In the genomic region with DNA sequence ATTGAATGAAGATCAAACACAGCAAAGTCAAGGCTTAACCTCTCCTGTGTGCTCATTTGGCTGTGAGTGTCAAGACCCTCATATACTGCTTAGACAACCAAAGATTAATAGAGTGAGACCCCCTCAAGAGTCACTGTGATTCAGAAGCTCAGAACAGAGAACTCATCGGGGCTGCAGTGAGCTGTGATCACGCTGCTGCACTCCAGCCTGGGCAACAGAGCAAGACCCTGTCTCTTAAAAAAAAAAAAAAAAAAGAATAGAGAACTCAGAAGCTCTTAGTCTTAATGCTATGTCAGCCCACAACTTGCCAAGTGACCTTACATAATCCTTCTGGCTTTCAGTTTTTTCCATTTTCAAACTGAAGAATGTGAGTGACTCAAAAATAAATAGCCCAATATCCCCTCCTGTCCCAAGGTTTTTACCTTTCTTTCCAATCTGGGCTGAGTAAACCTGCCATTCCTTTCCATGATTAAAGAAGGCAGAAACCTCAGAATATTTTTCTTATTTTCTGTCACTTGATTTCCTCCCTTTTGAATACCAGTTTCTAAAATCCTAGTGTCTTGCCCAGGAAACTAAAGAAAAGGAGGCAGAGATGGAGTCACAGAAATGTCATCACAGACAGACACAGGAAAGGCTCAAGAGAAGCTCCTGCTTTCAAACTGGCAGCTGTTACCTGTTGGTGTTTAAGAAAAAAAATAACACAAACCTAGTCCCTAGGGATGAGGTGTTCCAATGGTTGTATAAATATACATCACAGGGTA, we compare ENCODE assay signal across 14 cellular contexts.
DNase-seq lines count a peak whose midpoint lies in the region; TF ChIP-seq lines count a peak whose summit lies in the region.
"Had no signal": no experiment of that assay in that cellular context is flagged by ENCODE, and none has a peak within 500 bp of the region (broad histone marks: within the 10 kb centered on the region; RNA-seq: fewer than 3 reads in every experiment).

No MANE protein-coding gene starts in this region.

- no peaks in the 10 kb centered on the region for H3K27me3 ChIP-seq in brain microvascular endothelial cell (replicated peaks)
- H3K27me3 ChIP-seq: BLaER1, SJCRH30 had no signal

- H3K4me1 Mint-ChIP-seq in activated T-cell treated with anti-CD3 and anti-CD28 coated beads, Interleukin-2, amount 50 U/mL, for 24 hours (ENCODE audit: low read depth) = no peaks in the 10 kb centered on the region
- H3K4me1 Mint-ChIP-seq: CD4-positive, alpha-beta memory T cell had no signal

- H3K36me3 Mint-ChIP-seq in activated T-cell treated with anti-CD3 and anti-CD28 coated beads, Interleukin-2, amount 50 U/mL, for 24 hours (ENCODE audit: low read depth) = no peaks in the 10 kb centered on the region
- H3K36me3 Mint-ChIP-seq: CD4-positive, alpha-beta memory T cell had no signal

- no peaks in the 10 kb centered on the region for H3K36me3 ChIP-seq in brain microvascular endothelial cell (replicated peaks)
- H3K36me3 ChIP-seq: BLaER1, SJCRH30 had no signal

- peak; percentile 52 for DNase-seq in NCI-H2171 (lab: John Stamatoyannopoulos, UW)
- DNase-seq in NCI-H526 treated with DMSO at 0.1 percent for 48 hours (lab: John Stamatoyannopoulos, UW) = peak; percentile 20
- peak; percentile 28 for DNase-seq in iris pigment epithelial cell (ENCODE audit: low read depth)
- DNase-seq in stromal cell of bone marrow (ENCODE audit: low read depth) = peak; percentile 20
- DNase-seq in brain microvascular endothelial cell = no peak
- DNase-seq in activated T-cell treated with anti-CD3 and anti-CD28 coated beads, Interleukin-2, amount 50 U/mL, for 24 hours = no peak
- DNase-seq in NCI-H2029 treated with DMSO at 0.1 percent for 48 hours (lab: John Stamatoyannopoulos, UW) = no peak
- DNase-seq: CD4-positive, alpha-beta memory T cell; DMS153; KBM-7; NCI-H1105; NCI-H524 had no signal

- TF ChIP-seq CTCF in brain microvascular endothelial cell (IDR thresholded peaks at IDR 0.05; ENCODE audit: low read depth, low read length, missing control alignments) = no peak

- no peak overlapping the region for H3K27ac ChIP-seq in brain microvascular endothelial cell
- H3K27ac ChIP-seq: BLaER1, SJCRH30 had no signal

- no peaks in the 10 kb centered on the region for H3K9me3 Mint-ChIP-seq in activated T-cell treated with anti-CD3 and anti-CD28 coated beads, Interleukin-2, amount 50 U/mL, for 24 hours
- H3K9me3 Mint-ChIP-seq: CD4-positive, alpha-beta memory T cell had no signal

- peaks cover 2% of the 10 kb centered on the region for H3K27me3 Mint-ChIP-seq in activated T-cell treated with anti-CD3 and anti-CD28 coated beads, Interleukin-2, amount 50 U/mL, for 24 hours

- in situ Hi-C loops in brain microvascular endothelial cell (cut with HindIII; ENCODE audit: low pct_ligation_motif_present, low sequenced_read_pairs) = no loop called here

- H3K4me3 ChIP-seq in brain microvascular endothelial cell (ENCODE audit: low read depth, low read length) = no peak overlapping the region
- H3K4me3 ChIP-seq: BLaER1, SJCRH30 had no signal

- H3K27ac Mint-ChIP-seq in activated T-cell treated with anti-CD3 and anti-CD28 coated beads, Interleukin-2, amount 50 U/mL, for 24 hours = no peak overlapping the region
- H3K27ac Mint-ChIP-seq: CD4-positive, alpha-beta memory T cell had no signal

- H3K4me3 Mint-ChIP-seq in activated T-cell treated with anti-CD3 and anti-CD28 coated beads, Interleukin-2, amount 50 U/mL, for 24 hours = no peak overlapping the region
- H3K4me3 Mint-ChIP-seq: CD4-positive, alpha-beta memory T cell had no signal

Comparison
In these comparisons a context has a peak if more than half of its experiments do, and no peak if none do; other contexts are left out.
1. DNase-seq: peak in NCI-H2171 (single experiment), NCI-H526 treated with DMSO at 0.1 percent for 48 hours (single experiment), iris pigment epithelial cell (single experiment) and stromal cell of bone marrow (single experiment); none in brain microvascular endothelial cell (single experiment), activated T-cell treated with anti-CD3 and anti-CD28 coated beads, Interleukin-2, amount 50 U/mL, for 24 hours (single experiment) and NCI-H2029 treated with DMSO at 0.1 percent for 48 hours (single experiment).